15 cellular contexts compared by ENCODE assay signal in genomic region chr14:20848955-20849570, GRCh38. TPM values are rescaled to one million over a fixed set of nuclear protein-coding genes. Genes with fewer than 3 reads are reported as not detected.
DNase-seq lines count a peak whose midpoint lies in the region; ATAC-seq and TF ChIP-seq lines count a peak whose summit lies in the region.
"Had no signal": no experiment of that assay in that cellular context is flagged by ENCODE, and none has a peak within 500 bp of the region (broad histone marks: within the 10 kb centered on the region; RNA-seq: fewer than 3 reads in every experiment).

No MANE protein-coding gene starts in this region.

- H3K9me2 ChIP-seq in hepatocyte (replicated peaks; ENCODE audit: insufficient read depth): no peaks in the 10 kb centered on the region

- no peaks in the 10 kb centered on the region for H3K9me3 Mint-ChIP-seq in Calu3 (ENCODE audit: low read depth, unreplicated experiment)
- H3K9me3 Mint-ChIP-seq: activated naive CD8-positive, alpha-beta T cell treated with anti-CD3 and anti-CD28 coated beads for 36 hours had no signal

- peaks cover 8% of the 10 kb centered on the region for H3K4me1 ChIP-seq in hepatocyte (ENCODE audit: insufficient read depth)

- H3K27ac Mint-ChIP-seq in Calu3 (ENCODE audit: unreplicated experiment): peak overlapping the region; percentile 50
- H3K27ac Mint-ChIP-seq: activated naive CD8-positive, alpha-beta T cell treated with anti-CD3 and anti-CD28 coated beads for 36 hours had no signal

- H3K4me3 ChIP-seq in hepatocyte (no peak overlapping the region), coronary artery (no peak overlapping the region)
- H3K4me3 ChIP-seq: MG63 had no signal

- no peaks in the 10 kb centered on the region for H3K36me3 ChIP-seq in hepatocyte (replicated peaks; ENCODE audit: insufficient read depth, low read depth)
- H3K36me3 ChIP-seq: MG63 had no signal

- CTCF ChIA-PET in Calu3 (lab: Charles Lee): interaction anchor here (0.6 to 1.4 kb wide), 9 partner anchors 9 to 603 kb away, joined by 3 to 6 read pairs (median 3); no protein-coding TSS in a partner anchor

- H3K36me3 Mint-ChIP-seq in Calu3 (ENCODE audit: insufficient read depth, unreplicated experiment): no peaks in the 10 kb centered on the region
- H3K36me3 Mint-ChIP-seq: activated naive CD8-positive, alpha-beta T cell treated with anti-CD3 and anti-CD28 coated beads for 36 hours had no signal

- DNase-seq in Calu3 (no peak), hepatocyte (ENCODE audit: low spot score) (no peak), pons (ENCODE audit: low spot score) (peak; percentile 71), coronary artery (ENCODE audit: low spot score) (no peak)
- DNase-seq in NK-92 treated with Interleukin-12 subunit alpha and Interleukin-12 subunit beta, amount 100 ng/mL, for 24 hours (lab: John Stamatoyannopoulos, UW): no peak
- no peak for DNase-seq in activated naive CD4-positive, alpha-beta T cell treated with Interleukin-2 at 50 U/mL for 16 hours
- DNase-seq: activated CD4-positive, CD25-positive, alpha-beta regulatory T cell; activated naive CD8-positive, alpha-beta T cell treated with anti-CD3 and anti-CD28 coated beads for 36 hours; stimulated activated CD8-positive, alpha-beta memory T cell treated with anti-CD3 and anti-CD28 coated beads, Interleukin-4, amount 100 ng/mL, for 48 hours had no signal

- peak overlapping the region; percentile 55 for H3K4me2 ChIP-seq in hepatocyte

- H3K79me2 ChIP-seq in hepatocyte: no peaks in the 10 kb centered on the region

- intact Hi-C loops in Calu3 (cut with micrococcal nuclease; ENCODE audit: unreplicated experiment): no loop called here

- BruUV-seq in Calu3 (replicated peaks; lab: Mats Ljungman, UMichigan): no TSS peak

- H3K9me3 ChIP-seq in hepatocyte (ENCODE audit: low read depth): no peaks in the 10 kb centered on the region
- H3K9me3 ChIP-seq: MG63 had no signal

- no peaks in the 10 kb centered on the region for H3K27me3 ChIP-seq in hepatocyte
- H3K27me3 ChIP-seq: MG63 had no signal

- peak overlapping the region; percentile 97 for H3K27ac ChIP-seq in VCaP
- peak overlapping the region; percentile 73 for H3K27ac ChIP-seq in hepatocyte
- peak overlapping the region in 1 of 2 donors; percentile 34 for H3K27ac ChIP-seq in coronary artery

- no peaks in the 10 kb centered on the region for H4K20me1 ChIP-seq in hepatocyte (ENCODE audit: insufficient read depth, poor library complexity, severe bottlenecking)

- H3K27me3 Mint-ChIP-seq in Calu3 (ENCODE audit: unreplicated experiment): no peaks in the 10 kb centered on the region
- H3K27me3 Mint-ChIP-seq: activated naive CD8-positive, alpha-beta T cell treated with anti-CD3 and anti-CD28 coated beads for 36 hours had no signal

- peak overlapping the region; percentile 11 for H3K4me3 Mint-ChIP-seq in Calu3 (ENCODE audit: low read depth, unreplicated experiment)
- H3K4me3 Mint-ChIP-seq: activated naive CD8-positive, alpha-beta T cell treated with anti-CD3 and anti-CD28 coated beads for 36 hours had no signal

- H2AFZ ChIP-seq in hepatocyte: no peak overlapping the region

- WGBS in hepatocyte (ENCODE audit: low lambda C conversion rate, missing lambda C conversion rate): 32% methylated on average over 4 of the region's 4 CpGs

- no peak for ATAC-seq in GM19395 (IDR thresholded peaks at IDR 0.05; ENCODE audit: unreplicated experiment)

- TF ChIP-seq CTCF in Calu3 (IDR thresholded peaks at IDR 0.05; ENCODE audit: unreplicated experiment) (no peak), VCaP (conservative IDR thresholded peaks at IDR 0.05) (no peak), hepatocyte (IDR thresholded peaks at IDR 0.05; ENCODE audit: poor library complexity) (no peak), coronary artery (IDR thresholded peaks at IDR 0.05) (no peak)

- H3K4me1 Mint-ChIP-seq in Calu3 (ENCODE audit: low read depth, unreplicated experiment): peaks cover 16% of the 10 kb centered on the region
- H3K4me1 Mint-ChIP-seq: activated naive CD8-positive, alpha-beta T cell treated with anti-CD3 and anti-CD28 coated beads for 36 hours had no signal

RNA-seq across cellular contexts. Expression of gene RNASE3, which starts 42.1 kb away (rescaled TPM):
- total RNA-seq in Calu3 (2022) (not detected in 2 replicates), hepatocyte (1.4 TPM in 1 of 2 replicates, not detected in the other)
- 0.50 and 0.52 TPM in 2 replicates for polyA plus RNA-seq in hepatocyte
- total RNA-seq: activated naive CD8-positive, alpha-beta T cell treated with anti-CD3 and anti-CD28 coated beads for 36 hours; cerebellum; pulmonary artery endothelial cell had no signal
- polyA plus RNA-seq: BJ had no signal

RNA-seq across cellular contexts. Expression of gene RNASE1, which starts 46.4 kb away (rescaled TPM):
- total RNA-seq in Calu3 (2022): 40.2 and 45.8 TPM in 2 replicates
- 61.0 and 84.5 TPM in 2 replicates for total RNA-seq in hepatocyte
- polyA plus RNA-seq in hepatocyte: 108 and 135 TPM in 2 replicates
- total RNA-seq: activated naive CD8-positive, alpha-beta T cell treated with anti-CD3 and anti-CD28 coated beads for 36 hours had no signal
- polyA plus RNA-seq: BJ had no signal
